8 cellular contexts compared by ENCODE assay signal in genomic region chr6:136593748-136594490, GRCh38. TPM values are rescaled to one million over a fixed set of nuclear protein-coding genes. Genes with fewer than 3 reads are reported as not detected.
A peak's percentile ranks its signal among the peaks of the same experiment; 100 is the strongest.
DNase-seq lines count a peak whose midpoint lies in the region; ATAC-seq and TF ChIP-seq lines count a peak whose summit lies in the region.

No MANE protein-coding gene starts in this region.

- H3K9me3 ChIP-seq in cardiac muscle cell (ENCODE audit: low read depth) (no peaks in the 10 kb centered on the region), left ventricle myocardium inferior (replicated peaks) (no peaks in the 10 kb centered on the region), iPS-20b (ENCODE audit: insufficient read depth, low read depth, low read length) (no peaks in the 10 kb centered on the region)

- no peaks in the 10 kb centered on the region for H3K27me3 Mint-ChIP-seq in stimulated activated naive B cell treated with anti-CD40 and anti-IgM and Interleukin-4, amounts not matched to agents 10 μg/mL and 1 μg/mL and 100 μg/mL, for 72 hours

- peaks cover 0 to 6% of the 10 kb centered on the region in 2 donors for H3K9me3 Mint-ChIP-seq in stimulated activated naive B cell treated with anti-CD40 and anti-IgM and Interleukin-4, amounts not matched to agents 10 μg/mL and 1 μg/mL and 100 μg/mL, for 72 hours

- intact Hi-C loops in left ventricle myocardium inferior (cut with micrococcal nuclease), result no loop called here

- H3K27ac Mint-ChIP-seq in stimulated activated naive B cell treated with anti-CD40 and anti-IgM and Interleukin-4, amounts not matched to agents 10 μg/mL and 1 μg/mL and 100 μg/mL, for 72 hours, result peak overlapping the region; percentile 90

- DNase-seq in cardiac muscle cell (ENCODE audit: low read depth in 1 of 2, low spot score in 1 of 2), result peak; percentile 5 to 98
- no peak for DNase-seq in left ventricle myocardium inferior
- DNase-seq in NAMALWA (ENCODE audit: low spot score), result peak; percentile 55
- DNase-seq in activated T-helper 9 cell treated with anti-CD3 and anti-CD28 coated beads, Interleukin-2, amount 50 U/mL, for 16 hours (ENCODE audit: low read depth), result peak; percentile 5
- peak; percentile 68 for DNase-seq in stimulated activated naive B cell treated with anti-CD40 and anti-IgM and Interleukin-4, amounts not matched to agents 10 μg/mL and 1 μg/mL and 100 μg/mL, for 72 hours
- no peak for DNase-seq in NCI-H1092 treated with DMSO at 0.1 percent for 48 hours (lab: John Stamatoyannopoulos, UW)

- no peak for TF ChIP-seq CTCF in cardiac muscle cell (IDR thresholded peaks at IDR 0.05; ENCODE audit: low read depth, low read length)
- TF ChIP-seq CTCF in left ventricle myocardium inferior (IDR thresholded peaks at IDR 0.05; ENCODE audit: borderline replicate concordance), result no peak

- no peaks in the 10 kb centered on the region for H3K36me3 ChIP-seq in cardiac muscle cell
- H3K36me3 ChIP-seq in left ventricle myocardium inferior, result peaks cover 38% of the 10 kb centered on the region
- no peaks in the 10 kb centered on the region for H3K36me3 ChIP-seq in iPS-20b (ENCODE audit: insufficient read depth, low read depth, low read length)

- peaks cover 6% of the 10 kb centered on the region for H3K4me1 ChIP-seq in cardiac muscle cell (ENCODE audit: low read depth)
- H3K4me1 ChIP-seq in left ventricle myocardium inferior, result peaks cover 8% of the 10 kb centered on the region
- peaks cover 29% of the 10 kb centered on the region for H3K4me1 ChIP-seq in iPS-20b (ENCODE audit: insufficient read depth, low read length)

- H3K27ac ChIP-seq in cardiac muscle cell, result no peak overlapping the region
- no peak overlapping the region for H3K27ac ChIP-seq in left ventricle myocardium inferior (replicated peaks)
- H3K27ac ChIP-seq in iPS-20b (ENCODE audit: low read length), result peak overlapping the region; percentile 38

- H3K9ac ChIP-seq in iPS-20b (ENCODE audit: low read depth, low read length), result no peak overlapping the region

- peak overlapping the region; percentile 76 to 78 for H3K4me3 Mint-ChIP-seq in stimulated activated naive B cell treated with anti-CD40 and anti-IgM and Interleukin-4, amounts not matched to agents 10 μg/mL and 1 μg/mL and 100 μg/mL, for 72 hours

- no peak overlapping the region for H3K4me3 ChIP-seq in cardiac muscle cell
- no peak overlapping the region for H3K4me3 ChIP-seq in left ventricle myocardium inferior
- H3K4me3 ChIP-seq in iPS-20b (ENCODE audit: low read length), result no peak overlapping the region

- peaks cover 35 to 44% of the 10 kb centered on the region in 2 donors for H3K4me1 Mint-ChIP-seq in stimulated activated naive B cell treated with anti-CD40 and anti-IgM and Interleukin-4, amounts not matched to agents 10 μg/mL and 1 μg/mL and 100 μg/mL, for 72 hours

- H3K27me3 ChIP-seq in cardiac muscle cell, result no peaks in the 10 kb centered on the region
- H3K27me3 ChIP-seq in left ventricle myocardium inferior (ENCODE audit: low read depth), result no peaks in the 10 kb centered on the region
- no peaks in the 10 kb centered on the region for H3K27me3 ChIP-seq in iPS-20b (ENCODE audit: insufficient read depth, low read length)

- ATAC-seq in HG02588 (IDR thresholded peaks at IDR 0.05; ENCODE audit: unreplicated experiment), result peak; percentile 95
- ATAC-seq in stimulated activated naive B cell treated with anti-CD40 and anti-IgM and Interleukin-4, amounts not matched to agents 10 μg/mL and 1 μg/mL and 100 μg/mL, for 72 hours (replicated peaks), result peak; percentile 92 to 94

- peaks cover 69 to 70% of the 10 kb centered on the region in 2 donors for H3K36me3 Mint-ChIP-seq in stimulated activated naive B cell treated with anti-CD40 and anti-IgM and Interleukin-4, amounts not matched to agents 10 μg/mL and 1 μg/mL and 100 μg/mL, for 72 hours

RNA-seq across cellular contexts. Expression of gene MAP7, which starts 43.7 kb away (rescaled TPM):
- total RNA-seq in cardiac muscle cell, result 8.8 and 13.8 TPM in 2 replicates
- 4.1 and 8.0 TPM in 2 replicates for polyA plus RNA-seq in cardiac muscle cell
- total RNA-seq in left ventricle myocardium inferior, result 3.1 TPM

Comparison
In these comparisons a context has a peak if more than half of its experiments do, and no peak if none do; other contexts are left out.
1. DNase-seq: peak in cardiac muscle cell (2 of 2), NAMALWA (single experiment), activated T-helper 9 cell treated with anti-CD3 and anti-CD28 coated beads, Interleukin-2, amount 50 U/mL, for 16 hours (single experiment) and stimulated activated naive B cell treated with anti-CD40 and anti-IgM and Interleukin-4, amounts not matched to agents 10 μg/mL and 1 μg/mL and 100 μg/mL, for 72 hours (single experiment); none in left ventricle myocardium inferior (single experiment) and NCI-H1092 treated with DMSO at 0.1 percent for 48 hours (single experiment).